In the genomic region with DNA sequence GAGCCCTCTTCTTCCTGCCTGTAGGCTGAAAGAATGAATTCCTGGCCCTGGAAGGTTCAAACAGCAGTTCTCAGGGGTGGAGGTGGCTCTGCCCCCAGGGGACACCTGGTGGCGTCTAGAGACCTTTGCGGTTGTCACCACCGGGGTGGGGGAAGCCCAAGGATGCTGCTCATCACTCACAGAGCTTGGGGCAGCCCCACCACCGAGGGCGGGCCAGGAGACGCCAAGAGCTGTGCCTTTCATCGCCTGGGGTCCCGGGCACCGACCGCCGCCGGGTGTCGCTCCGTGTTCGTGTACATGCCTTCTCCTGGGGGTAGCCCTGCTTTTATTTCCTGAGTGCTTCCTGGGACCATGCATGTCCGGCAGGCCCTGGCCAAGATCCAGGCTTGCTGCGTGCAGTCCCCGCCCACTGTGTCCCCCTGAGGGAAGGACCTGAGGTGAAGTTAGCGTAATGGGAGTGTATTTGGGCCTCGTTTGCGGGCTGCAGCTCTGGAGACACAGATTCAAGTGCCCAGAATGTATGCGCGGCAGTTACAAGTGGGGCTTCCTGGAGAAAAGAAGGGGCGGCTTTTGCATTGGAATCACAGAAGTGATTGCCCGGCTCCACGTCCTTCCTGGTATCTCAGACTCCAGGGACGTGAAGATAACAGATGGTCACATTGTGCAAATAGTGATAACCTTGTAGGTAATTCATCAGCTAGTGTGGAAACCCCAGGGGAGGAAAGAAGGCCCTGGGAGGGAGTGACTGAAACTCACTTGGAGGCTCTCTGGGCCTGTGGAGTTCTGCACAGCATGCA, we compare ENCODE assay signal across 9 cellular contexts. TPM values are rescaled to one million over a fixed set of nuclear protein-coding genes. Genes with fewer than 3 reads are reported as not detected.
A peak's percentile ranks its signal among the peaks of the same experiment; 100 is the strongest.
DNase-seq lines count a peak whose midpoint lies in the region; ATAC-seq, FAIRE-seq and TF ChIP-seq lines count a peak whose summit lies in the region.
"Had no signal": no experiment of that assay in that cellular context is flagged by ENCODE, and none has a peak within 500 bp of the region (broad histone marks: within the 10 kb centered on the region; RNA-seq: fewer than 3 reads in every experiment).

No MANE protein-coding gene starts in this region.

- FAIRE-seq in A549 (lab: Jason Lieb, UNC): no peak
- FAIRE-seq: G401.6 had no signal

- no peaks in the 10 kb centered on the region for H3K27me3 ChIP-seq in prostate gland (replicated peaks; ENCODE audit: insufficient read depth)
- H3K27me3 ChIP-seq in suprapubic skin: no peaks in the 10 kb centered on the region

- WGBS in A549 (ENCODE audit: missing lambda C conversion rate): 25% methylated on average over 11 of the region's 27 CpGs
- WGBS in prostate gland: 66% methylated on average over 26 of the region's 27 CpGs
- WGBS in suprapubic skin: 75% methylated on average over 11 of the region's 27 CpGs

- peaks cover 32% of the 10 kb centered on the region for H3K36me3 Mint-ChIP-seq in activated CD8-positive, alpha-beta T cell treated with anti-CD3 and anti-CD28 coated beads for 36 hours (ENCODE audit: low read depth)

- H3K4me1 ChIP-seq in A549: peaks cover 56% of the 10 kb centered on the region
- H3K4me1 ChIP-seq in prostate gland (replicated peaks): peaks cover 25% of the 10 kb centered on the region
- peaks cover 61% of the 10 kb centered on the region for H3K4me1 ChIP-seq in suprapubic skin

- H3K4me3 ChIP-seq in A549 (no peak overlapping the region), fibroblast of mammary gland (ENCODE audit: control insufficient read depth, low read depth, low read length) (no peak overlapping the region), prostate gland (no peak overlapping the region), suprapubic skin (no peak overlapping the region)

- H3K36me3 ChIP-seq in prostate gland: no peaks in the 10 kb centered on the region
- H3K36me3 ChIP-seq in suprapubic skin: no peaks in the 10 kb centered on the region

- H3K4me1 Mint-ChIP-seq in activated CD8-positive, alpha-beta T cell treated with anti-CD3 and anti-CD28 coated beads for 36 hours (ENCODE audit: low read depth): peaks cover 75% of the 10 kb centered on the region

- H3K9me3 ChIP-seq in A549 (no peaks in the 10 kb centered on the region), prostate gland (no peaks in the 10 kb centered on the region), suprapubic skin (no peaks in the 10 kb centered on the region)

- H3K27ac ChIP-seq in A549: peak overlapping the region; percentile 76 to 89
- no peak overlapping the region for H3K27ac ChIP-seq in prostate gland
- H3K27ac ChIP-seq in suprapubic skin: no peak overlapping the region

- peak overlapping the region; percentile 81 for H3K27ac Mint-ChIP-seq in activated CD8-positive, alpha-beta T cell treated with anti-CD3 and anti-CD28 coated beads for 36 hours

- DNase-seq in A549 (ENCODE audit: low read depth in 1 of 2, low spot score in 1 of 2) (no peak), fibroblast of mammary gland (ENCODE audit: low read depth) (peak; percentile 47), prostate gland (ENCODE audit: low spot score) (no peak), suprapubic skin (ENCODE audit: low spot score in 2 of 2) (no peak)
- DNase-seq in activated CD8-positive, alpha-beta T cell treated with anti-CD3 and anti-CD28 coated beads for 36 hours: peak; percentile 98
- peak; percentile 79 for DNase-seq in stimulated activated CD4-positive, alpha-beta T cell treated with anti-CD3 and anti-CD28 coated beads, Interleukin-1b, Interleukin-23, amount 100 ng/mL, for 48 hours

- CTCF ChIA-PET in A549 (lab: Yijun Ruan, JAX): interaction anchor here (1.2 to 2.6 kb wide), 3 partner anchors 14 to 64 kb away, joined by 3 to 7 read pairs (median 5); partner anchors contain the start of gene PLEKHJ1
- CTCF ChIA-PET in activated CD8-positive, alpha-beta T cell treated with anti-CD3 and anti-CD28 coated beads for 36 hours (lab: Charles Lee): interaction anchor here (0.6 to 2.2 kb wide), 7 partner anchors 14 to 221 kb away, joined by 3 to 15 read pairs (median 3); partner anchors contain the start of gene PLEKHJ1

- peak overlapping the region; percentile 74 for H3K4me2 ChIP-seq in A549

- ATAC-seq in A549: no peak
- peak; percentile 61 for ATAC-seq in GM19043 (IDR thresholded peaks at IDR 0.05; ENCODE audit: low read depth, unreplicated experiment)
- ATAC-seq in HG03565 (IDR thresholded peaks at IDR 0.05; ENCODE audit: unreplicated experiment): peak; percentile 34
- ATAC-seq in activated CD8-positive, alpha-beta T cell treated with anti-CD3 and anti-CD28 coated beads for 36 hours: peak; percentile 81

- TF ChIP-seq CTCF in A549 (IDR thresholded peaks at IDR 0.05) (no peak), fibroblast of mammary gland (conservative IDR thresholded peaks at IDR 0.05; ENCODE audit: control insufficient read depth, insufficient read depth, low read depth, low read length) (no peak), prostate gland (IDR thresholded peaks at IDR 0.05) (no peak), suprapubic skin (IDR thresholded peaks at IDR 0.05) (no peak)
- peak; percentile 37 for TF ChIP-seq CTCF in activated CD8-positive, alpha-beta T cell treated with anti-CD3 and anti-CD28 coated beads for 36 hours (IDR thresholded peaks at IDR 0.05)

- intact Hi-C loops in activated CD8-positive, alpha-beta T cell treated with anti-CD3 and anti-CD28 coated beads for 36 hours (cut with micrococcal nuclease): loop anchor here (10.0 kb wide), 1 partner anchor 63 kb away; the partner anchor contains the start of genes PLEKHJ1 and SF3A2
- intact Hi-C loops in prostate gland (cut with DNase I): no loop called here

- H3K27me3 Mint-ChIP-seq in activated CD8-positive, alpha-beta T cell treated with anti-CD3 and anti-CD28 coated beads for 36 hours: no peaks in the 10 kb centered on the region

- TF ChIP-seq RAD21 in A549 (conservative IDR thresholded peaks at IDR 0.05 in 1 of 2, IDR thresholded peaks at IDR 0.05 in 1 of 2): 0 out of 5 replicates have a peak, but pooled peaks of 1 of the 2 experiments have one; percentile 17

- POLR2A ChIA-PET in A549 (lab: Yijun Ruan, JAX): no interaction called here
- POLR2A ChIA-PET in activated CD8-positive, alpha-beta T cell treated with anti-CD3 and anti-CD28 coated beads for 36 hours (lab: Charles Lee): interaction anchor here (0.7 to 1.0 kb wide), 6 partner anchors 9 to 64 kb away, joined by 3 to 4 read pairs (median 3); partner anchors contain the start of gene PLEKHJ1

- no peak for TF ChIP-seq EP300 in A549 (IDR thresholded peaks at IDR 0.05)
- TF ChIP-seq EP300 in suprapubic skin (IDR thresholded peaks at IDR 0.05): no peak

- TF ChIP-seq POLR2A in A549 (IDR thresholded peaks at IDR 0.05; ENCODE audit: low read length) (no peak), prostate gland (IDR thresholded peaks at IDR 0.05) (no peak), suprapubic skin (IDR thresholded peaks at IDR 0.05) (no peak)

- H3K4me3 Mint-ChIP-seq in activated CD8-positive, alpha-beta T cell treated with anti-CD3 and anti-CD28 coated beads for 36 hours: peak overlapping the region; percentile 62

- H3K9me3 Mint-ChIP-seq in activated CD8-positive, alpha-beta T cell treated with anti-CD3 and anti-CD28 coated beads for 36 hours: no peaks in the 10 kb centered on the region

TF ChIP-seq in A549, 52 proteins besides CTCF, POLR2A, EP300 and RAD21:
- TF ChIP-seq, protein P1, sequence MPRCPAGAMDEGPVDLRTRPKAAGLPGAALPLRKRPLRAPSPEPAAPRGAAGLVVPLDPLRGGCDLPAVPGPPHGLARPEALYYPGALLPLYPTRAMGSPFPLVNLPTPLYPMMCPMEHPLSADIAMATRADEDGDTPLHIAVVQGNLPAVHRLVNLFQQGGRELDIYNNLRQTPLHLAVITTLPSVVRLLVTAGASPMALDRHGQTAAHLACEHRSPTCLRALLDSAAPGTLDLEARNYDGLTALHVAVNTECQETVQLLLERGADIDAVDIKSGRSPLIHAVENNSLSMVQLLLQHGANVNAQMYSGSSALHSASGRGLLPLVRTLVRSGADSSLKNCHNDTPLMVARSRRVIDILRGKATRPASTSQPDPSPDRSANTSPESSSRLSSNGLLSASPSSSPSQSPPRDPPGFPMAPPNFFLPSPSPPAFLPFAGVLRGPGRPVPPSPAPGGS (IDR thresholded peaks at IDR 0.05): no peak
- no peak for TF ChIP-seq RARB (CRISPR knock-in tag; IDR thresholded peaks at IDR 0.05)
- TF ChIP-seq HOXA7 (CRISPR knock-in tag; IDR thresholded peaks at IDR 0.05): no peak
- TF ChIP-seq, protein P2, sequence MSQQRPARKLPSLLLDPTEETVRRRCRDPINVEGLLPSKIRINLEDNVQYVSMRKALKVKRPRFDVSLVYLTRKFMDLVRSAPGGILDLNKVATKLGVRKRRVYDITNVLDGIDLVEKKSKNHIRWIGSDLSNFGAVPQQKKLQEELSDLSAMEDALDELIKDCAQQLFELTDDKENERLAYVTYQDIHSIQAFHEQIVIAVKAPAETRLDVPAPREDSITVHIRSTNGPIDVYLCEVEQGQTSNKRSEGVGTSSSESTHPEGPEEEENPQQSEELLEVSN (IDR thresholded peaks at IDR 0.05; ENCODE audit: borderline replicate concordance, low read depth): no peak
- TF ChIP-seq, protein P3, sequence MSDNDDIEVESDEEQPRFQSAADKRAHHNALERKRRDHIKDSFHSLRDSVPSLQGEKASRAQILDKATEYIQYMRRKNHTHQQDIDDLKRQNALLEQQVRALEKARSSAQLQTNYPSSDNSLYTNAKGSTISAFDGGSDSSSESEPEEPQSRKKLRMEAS (IDR thresholded peaks at IDR 0.05): no peak
- no peak for TF ChIP-seq ZSCAN20 (CRISPR knock-in tag; IDR thresholded peaks at IDR 0.05)

RNA-seq across cellular contexts. Expression of gene DOT1L, which starts 7.8 kb away (rescaled TPM):
- polyA plus RNA-seq in A549 (2011; rRNA removed) (2.7 and 5.0 TPM in 2 replicates), A549 (2017; fragmentation: RNase III; extraction: RNeasy Plus Mini Kit Qiagen cat#74134 plus additional on column Dnase treatment) (8.3 to 10.2 TPM (median 10.1 TPM) in 3 replicates)
- polyA plus RNA-seq in A549 (2012; cell fraction: cytosol; rRNA removed): 8.3 and 9.4 TPM in 2 replicates
- 28.8 and 59.9 TPM in 2 replicates for polyA plus RNA-seq in A549 (2012; cell fraction: nucleus; rRNA removed)
- polyA minus RNA-seq in A549 (2011; rRNA and poly(A)+ RNA removed): 12.3 and 18.9 TPM in 2 replicates
- 10 to 100 TPM; 92.7 to 96.6 TPM for total RNA-seq in activated CD8-positive, alpha-beta T cell treated with anti-CD3 and anti-CD28 coated beads for 36 hours
- total RNA-seq in prostate gland (10 to 100 TPM; 11.2 to 75.0 TPM), suprapubic skin (10 to 100 TPM; 21.6 to 36.8 (median 25.7) TPM)

RNA-seq across cellular contexts. Expression of gene AP3D1, which starts 20.2 kb away (rescaled TPM):
- polyA plus RNA-seq in A549 (2011; rRNA removed): 44.4 and 64.8 TPM in 2 replicates
- polyA plus RNA-seq in A549 (2012; cell fraction: cytosol; rRNA removed): 90.7 and 104 TPM in 2 replicates
- 176 and 178 TPM in 2 replicates for polyA plus RNA-seq in A549 (2012; cell fraction: nucleus; rRNA removed)
- polyA plus RNA-seq in A549 (2017; fragmentation: RNase III; extraction: RNeasy Plus Mini Kit Qiagen cat#74134 plus additional on column Dnase treatment): 61.0 to 67.2 TPM (median 66.9 TPM) in 3 replicates
- polyA minus RNA-seq in A549 (2011; rRNA and poly(A)+ RNA removed): 121 and 124 TPM in 2 replicates
- total RNA-seq in activated CD8-positive, alpha-beta T cell treated with anti-CD3 and anti-CD28 coated beads for 36 hours: 10 to 100 TPM; 73.7 to 74.1 TPM
- total RNA-seq in prostate gland: 100 to 1,000 TPM; 115 to 178 TPM
- 10 to 100 TPM; 65.4 to 99.4 (median 85.4) TPM for total RNA-seq in suprapubic skin

Comparison
In these comparisons a context has a peak if more than half of its experiments do, and no peak if none do; other contexts are left out.
1. ATAC-seq: peak in GM19043 (single experiment), HG03565 (single experiment) and activated CD8-positive, alpha-beta T cell treated with anti-CD3 and anti-CD28 coated beads for 36 hours (single experiment); none in A549 (0 of 2).
2. DNase-seq: peak in activated CD8-positive, alpha-beta T cell treated with anti-CD3 and anti-CD28 coated beads for 36 hours (single experiment), fibroblast of mammary gland (single experiment) and stimulated activated CD4-positive, alpha-beta T cell treated with anti-CD3 and anti-CD28 coated beads, Interleukin-1b, Interleukin-23, amount 100 ng/mL, for 48 hours (single experiment); none in A549 (0 of 2), prostate gland (single experiment) and suprapubic skin (0 of 2).
3. H3K27ac ChIP-seq: peak in A549 (2 of 2); none in prostate gland (0 of 2) and suprapubic skin (single experiment).